Comparison of ENCODE assay signal across 23 cellular contexts in the genomic region with DNA sequence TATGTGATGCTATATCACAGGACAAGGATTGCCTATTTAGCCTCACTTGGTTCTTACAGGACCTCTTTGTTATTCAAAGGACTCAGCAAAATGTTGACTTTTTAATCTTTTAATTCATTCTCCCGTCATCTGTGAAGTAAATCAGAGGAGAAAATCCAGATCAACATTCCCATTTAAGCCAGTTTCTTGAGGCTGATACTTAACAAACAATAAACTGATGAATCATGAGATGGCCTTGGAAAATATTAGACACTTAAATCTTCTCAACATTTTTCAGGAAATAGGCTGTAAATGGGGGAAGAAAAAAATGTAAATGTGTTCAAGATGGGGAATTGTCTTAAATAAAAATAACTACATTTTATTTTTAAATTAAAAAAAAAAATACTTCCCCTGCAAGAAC. TPM values are rescaled to one million over a fixed set of nuclear protein-coding genes. Genes with fewer than 3 reads are reported as not detected.
DNase-seq lines count a peak whose midpoint lies in the region; ATAC-seq and TF ChIP-seq lines count a peak whose summit lies in the region.
"Had no signal": no experiment of that assay in that cellular context is flagged by ENCODE, and none has a peak within 500 bp of the region (broad histone marks: within the 10 kb centered on the region; RNA-seq: fewer than 3 reads in every experiment).

No MANE protein-coding gene starts in this region.

- no peak overlapping the region for H2BK15ac ChIP-seq in mesenchymal stem cell (ENCODE audit: low read depth, poor library complexity, severe bottlenecking)

- intact Hi-C loops in sciatic nerve (cut with DNase I) (no loop called here), Right ventricle myocardium superior (cut with DNase I) (no loop called here)

- no peak overlapping the region for H3K23ac ChIP-seq in mesenchymal stem cell (ENCODE audit: low read length in 2 of 2)

- H3K4me2 ChIP-seq in mesenchymal stem cell (ENCODE audit: low read length, poor library complexity, severe bottlenecking), result no peak overlapping the region

- no CpG with 5 or more reads among the region's 1 CpG for whole genome bisulfite sequencing in mesenchymal stem cell

- H3K9me3 ChIP-seq in mesenchymal stem cell (ENCODE audit: control insufficient read depth, low read length), result no peaks in the 10 kb centered on the region
- H3K9me3 ChIP-seq: spleen, suprapubic skin had no signal

- no peak overlapping the region for H3K4ac ChIP-seq in mesenchymal stem cell (ENCODE audit: low read depth in 1 of 2, low read length in 2 of 2)

- H3K4me1 ChIP-seq in mesenchymal stem cell (ENCODE audit: control insufficient read depth, insufficient read depth, low read depth, low read length), result peaks cover 3% of the 10 kb centered on the region
- H3K4me1 ChIP-seq: spleen, suprapubic skin had no signal

- H3K4me3 ChIP-seq in AG10803 (ENCODE audit: low read length) (no peak overlapping the region), mesenchymal stem cell (ENCODE audit: insufficient read depth in 1 of 2, low read depth in 1 of 2, low read length in 2 of 2) (no peak overlapping the region)
- H3K4me3 ChIP-seq: dorsolateral prefrontal cortex, spleen, suprapubic skin had no signal

- no peak overlapping the region for H2BK5ac ChIP-seq in mesenchymal stem cell (ENCODE audit: low read depth, low read length, poor library complexity, severe bottlenecking)

- H3K14ac ChIP-seq in mesenchymal stem cell (ENCODE audit: low read length in 2 of 2), result no peak overlapping the region

- H3K27me3 ChIP-seq in mesenchymal stem cell (ENCODE audit: control insufficient read depth in 1 of 2, insufficient read depth in 1 of 2, low read length in 2 of 2), result no peaks in the 10 kb centered on the region
- H3K27me3 ChIP-seq: spleen, suprapubic skin had no signal

- H4K8ac ChIP-seq in mesenchymal stem cell (ENCODE audit: low read length), result no peak overlapping the region

- no peaks in the 10 kb centered on the region for H3K79me1 ChIP-seq in mesenchymal stem cell (replicated peaks; ENCODE audit: low read length, poor library complexity, severe bottlenecking)

- H4K91ac ChIP-seq in mesenchymal stem cell (ENCODE audit: low read length), result no peak overlapping the region

- H2AK5ac ChIP-seq in mesenchymal stem cell (ENCODE audit: low read length, severe bottlenecking), result no peak overlapping the region

- no peaks in the 10 kb centered on the region for H3K36me3 ChIP-seq in mesenchymal stem cell (ENCODE audit: control insufficient read depth in 1 of 2, insufficient read depth in 2 of 2, low read depth in 1 of 2, low read length in 2 of 2)
- H3K36me3 ChIP-seq: spleen, suprapubic skin had no signal

- H2BK120ac ChIP-seq in mesenchymal stem cell (ENCODE audit: low read depth, low read length), result no peak overlapping the region

- no peak overlapping the region for H2AFZ ChIP-seq in mesenchymal stem cell (ENCODE audit: low read depth, low read length)

- TF ChIP-seq CTCF in AG10803 (conservative IDR thresholded peaks at IDR 0.05; ENCODE audit: low read length), result no peak

- H3K18ac ChIP-seq in mesenchymal stem cell (ENCODE audit: low read depth in 1 of 2, low read length in 2 of 2), result no peak overlapping the region

- no peak overlapping the region for H3K9ac ChIP-seq in mesenchymal stem cell (ENCODE audit: low read length)

- no peak overlapping the region for H3K27ac ChIP-seq in mesenchymal stem cell (ENCODE audit: low read length, poor library complexity, severe bottlenecking)
- H3K27ac ChIP-seq: dorsolateral prefrontal cortex, spleen, suprapubic skin had no signal

- ATAC-seq in sciatic nerve, result no peak
- no peak for ATAC-seq in Right ventricle myocardium superior (ENCODE audit: poor library complexity)
- ATAC-seq: activated CD4-positive, alpha-beta T cell treated with anti-CD3 and anti-CD28 coated beads for 36 hours; activated naive CD8-positive, alpha-beta T cell treated with anti-CD3 and anti-CD28 coated beads, Interleukin-2, amount 50 U/mL, for 24 hours; left lobe of liver had no signal

- H2BK12ac ChIP-seq in mesenchymal stem cell (ENCODE audit: low read length in 2 of 2), result no peak overlapping the region

- DNase-seq in AG10803 (ENCODE audit: low read depth) (peak; percentile 75), HCEC 1CT (peak; percentile 12), amniotic epithelial cell (ENCODE audit: low read depth) (peak; percentile 83), mesenchymal stem cell (peak; percentile 61), NCI-H2227 treated with DMSO at 0.1 percent for 48 hours (lab: John Stamatoyannopoulos, UW) (no peak), sciatic nerve (ENCODE audit: low spot score) (no peak), Right ventricle myocardium superior (no peak), DMS53 (lab: John Stamatoyannopoulos, UW) (no peak)
- DNase-seq: ACHN; activated CD4-positive, alpha-beta T cell treated with anti-CD3 and anti-CD28 coated beads for 36 hours; activated gamma-delta T cell; activated naive CD8-positive, alpha-beta T cell treated with anti-CD3 and anti-CD28 coated beads, Interleukin-2, amount 50 U/mL, for 24 hours; activated T-cell treated with anti-CD3 and anti-CD28 coated beads, Interleukin-2, amount 50 U/mL, for 1 hour; CD4-positive, alpha-beta T cell; dorsolateral prefrontal cortex; NCI-H1694 treated with DMSO at 0.1 percent for 48 hours; nucleus accumbens; RPMI8226; spleen; stimulated activated CD4-positive, alpha-beta T cell treated with anti-CD3 and anti-CD28 coated beads, Interleukin-2, amount 100 ng/mL, for 48 hours; T-helper 2 cell had no signal

RNA-seq across cellular contexts. Expression of a gene that starts 55.9 kb away (rescaled TPM):
- 6.4 TPM for polyA plus RNA-seq in mesenchymal stem cell (2013, experiment 1 of 2)
- polyA plus RNA-seq in mesenchymal stem cell (2013, experiment 2 of 2), result 6.2 TPM
- 40.9 TPM for total RNA-seq in sciatic nerve
- total RNA-seq in Right ventricle myocardium superior, result 32.0 TPM

RNA-seq across cellular contexts. Expression of a gene that starts 56.2 kb away (rescaled TPM):
- 8.3 TPM for polyA plus RNA-seq in mesenchymal stem cell (2013, experiment 1 of 2)
- 7.9 TPM for polyA plus RNA-seq in mesenchymal stem cell (2013, experiment 2 of 2)
- total RNA-seq in sciatic nerve, result 7.0 TPM
- total RNA-seq in Right ventricle myocardium superior, result 1.5 TPM

Comparison
In these comparisons a context has a peak if more than half of its experiments do, and no peak if none do; other contexts are left out.
1. DNase-seq: peak in AG10803 (single experiment), HCEC 1CT (single experiment), amniotic epithelial cell (single experiment) and mesenchymal stem cell (single experiment); none in NCI-H2227 treated with DMSO at 0.1 percent for 48 hours (single experiment), sciatic nerve (single experiment), Right ventricle myocardium superior (single experiment) and DMS53 (single experiment).